Comparison of ENCODE assay signal across 3 cellular contexts in the genomic region with DNA sequence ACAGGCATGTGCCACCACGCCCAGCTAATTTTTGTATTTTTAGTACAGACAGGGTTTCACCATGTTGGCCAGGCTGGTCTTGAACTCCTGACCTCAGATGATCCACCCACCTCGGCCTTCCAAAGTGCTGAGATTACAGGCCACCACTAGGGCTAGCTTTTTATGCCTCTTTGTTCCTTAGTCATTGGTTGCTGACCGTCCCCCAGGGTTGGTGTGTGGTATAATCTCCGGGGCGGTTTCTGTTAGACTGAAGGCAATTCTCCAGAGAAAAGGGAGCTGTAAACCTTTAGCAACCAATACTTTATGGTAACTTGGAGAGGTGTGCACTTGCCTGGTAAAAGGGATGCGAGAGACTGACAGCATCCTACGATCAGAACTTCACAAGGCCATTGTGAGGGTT. TPM values are rescaled to one million over a fixed set of nuclear protein-coding genes. Genes with fewer than 3 reads are reported as not detected.
"Had no signal": no experiment of that assay in that cellular context is flagged by ENCODE, and none has a peak within 500 bp of the region (broad histone marks: within the 10 kb centered on the region; RNA-seq: fewer than 3 reads in every experiment).

No MANE protein-coding gene starts in this region.

RNA-seq across cellular contexts. Expression of a gene that starts 12.6 kb away (rescaled TPM):
- total RNA-seq: lung microvascular endothelial cell, myocyte had no signal
- polyA plus RNA-seq: naive thymus-derived CD4-positive, alpha-beta T cell had no signal
